Comparison of ENCODE assay signal across 24 cellular contexts in the genomic region with DNA sequence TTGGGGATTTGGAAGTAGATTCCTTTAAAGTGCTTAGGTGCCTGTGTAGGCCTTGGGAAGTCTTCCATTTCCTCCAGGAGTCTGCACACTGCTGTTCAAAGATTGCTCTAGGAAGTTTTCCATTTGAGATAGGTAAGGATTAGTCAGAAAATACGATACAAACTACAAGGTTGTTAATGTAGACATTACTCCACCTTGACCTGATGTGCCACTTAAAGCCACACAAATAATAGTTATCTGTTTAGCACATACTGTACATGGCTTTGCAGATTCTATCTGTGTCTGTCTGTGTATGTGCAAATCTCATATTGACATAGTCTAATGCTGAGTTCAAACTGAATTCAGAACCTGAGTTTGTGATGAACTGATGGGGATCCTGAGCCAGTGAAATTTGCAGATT.
DNase-seq lines count a peak whose midpoint lies in the region; ATAC-seq, FAIRE-seq and TF ChIP-seq lines count a peak whose summit lies in the region.
"Had no signal": no experiment of that assay in that cellular context is flagged by ENCODE, and none has a peak within 500 bp of the region (broad histone marks: within the 10 kb centered on the region; RNA-seq: fewer than 3 reads in every experiment).

No MANE protein-coding gene starts in this region.

- no peak overlapping the region for H3K9ac ChIP-seq in astrocyte (ENCODE audit: low read length)
- H3K9ac ChIP-seq: KMS-11 had no signal

- peaks cover 4% of the 10 kb centered on the region; the same call in 1 of the 2 replicates for H3F3A ChIP-seq in GM23338 (replicated peaks; ENCODE audit: low read depth)

- H3K9me3 Mint-ChIP-seq in GM23338 (peaks cover 25% of the 10 kb centered on the region), astrocyte (ENCODE audit: unreplicated experiment) (peaks cover 10% of the 10 kb centered on the region)

- H3K27ac Mint-ChIP-seq in GM23338, result peak overlapping the region; percentile 19; the same call in 1 of the 2 replicates
- no peak overlapping the region for H3K27ac Mint-ChIP-seq in astrocyte (ENCODE audit: unreplicated experiment)
- H3K27ac Mint-ChIP-seq: B cell; CD8-positive, alpha-beta T cell; HFFc6; IgD-negative memory B cell had no signal

- peaks cover 36% of the 10 kb centered on the region for H3K4me1 ChIP-seq in GM23338 (ENCODE audit: insufficient read depth)
- H3K4me1 ChIP-seq in astrocyte (ENCODE audit: insufficient read depth, low read length), result no peaks in the 10 kb centered on the region
- no peaks in the 10 kb centered on the region for H3K4me1 ChIP-seq in osteoblast (ENCODE audit: insufficient read depth, low read length)
- H3K4me1 ChIP-seq in thyroid gland, result no peaks in the 10 kb centered on the region

- H3K27ac ChIP-seq in 22Rv1 (peak overlapping the region; percentile 22; the same call in 1 of the 2 replicates), GM23338 (ENCODE audit: low read depth) (peak overlapping the region; percentile 56; the same call in 1 of the 2 replicates), astrocyte (ENCODE audit: low read depth, low read length) (no peak overlapping the region), osteoblast (ENCODE audit: low read depth, low read length) (no peak overlapping the region), thyroid gland (no peak overlapping the region)
- H3K27ac ChIP-seq: C4-2B, KMS-11 had no signal

- no peak for DNase-seq in GM23338 (ENCODE audit: low spot score)
- DNase-seq in astrocyte (ENCODE audit: low read depth), result no peak
- DNase-seq in islet precursor cell, result peak; percentile 12
- no peak for DNase-seq in GM12891 (ENCODE audit: insufficient read length, low spot score)
- DNase-seq in osteoblast (ENCODE audit: insufficient read length, low spot score, missing footprints), result no peak
- DNase-seq in thyroid gland, result no peak
- no peak for DNase-seq in NCI-H2227 (lab: John Stamatoyannopoulos, UW; ENCODE audit: unreplicated experiment)
- DNase-seq: Caco-2; CD8-positive, alpha-beta T cell; DMS79 treated with DMSO at 0.1 percent for 48 hours; GF-D8; HFFc6; NCI-H1048; NCI-H1417; NCI-H1694; NCI-H2029 treated with DMSO at 0.1 percent for 48 hours; SHP77 treated with DMSO at 0.1 percent for 48 hours had no signal

- peaks cover 5% of the 10 kb centered on the region for H3K9me3 ChIP-seq in astrocyte (ENCODE audit: insufficient read depth, low read depth, low read length)
- no peaks in the 10 kb centered on the region for H3K9me3 ChIP-seq in osteoblast (ENCODE audit: low read depth, low read length)
- H3K9me3 ChIP-seq in thyroid gland, result no peaks in the 10 kb centered on the region
- H3K9me3 ChIP-seq: Caco-2, HAP-1 had no signal

- H3K4me3 ChIP-seq in GM23338, result no peak overlapping the region
- H3K4me3 ChIP-seq in astrocyte (ENCODE audit: insufficient read depth, low read depth, low read length), result no peak overlapping the region
- no peak overlapping the region for H3K4me3 ChIP-seq in osteoblast (ENCODE audit: insufficient read depth, low read length)
- H3K4me3 ChIP-seq in thyroid gland (replicated peaks in 1 of 3), result no peak overlapping the region
- H3K4me3 ChIP-seq: HAP-1 had no signal

- no peak overlapping the region; the same call in 1 of the 2 replicates for H2AFZ ChIP-seq in GM23338
- H2AFZ ChIP-seq in astrocyte (ENCODE audit: low read depth, low read length), result no peak overlapping the region
- H2AFZ ChIP-seq in osteoblast (ENCODE audit: low read length), result no peak overlapping the region

- WGBS in thyroid gland, 2 donors, result 91 to 100% methylated on average over 1 of the region's 1 CpG

- no peak for ATAC-seq in GM23338
- ATAC-seq: CD8-positive, alpha-beta T cell had no signal

- H3K27me3 Mint-ChIP-seq in GM23338 (ENCODE audit: insufficient read depth, low read depth, poor library complexity) (no peaks in the 10 kb centered on the region), astrocyte (ENCODE audit: low read depth, unreplicated experiment) (no peaks in the 10 kb centered on the region)

- H3K9me2 ChIP-seq in GM23338 (ENCODE audit: insufficient read depth), result no peaks in the 10 kb centered on the region

- H3K36me3 ChIP-seq in GM23338 (ENCODE audit: insufficient read depth) (no peaks in the 10 kb centered on the region), astrocyte (ENCODE audit: insufficient read depth, low read length) (no peaks in the 10 kb centered on the region), osteoblast (ENCODE audit: insufficient read depth, low read length) (no peaks in the 10 kb centered on the region), thyroid gland (no peaks in the 10 kb centered on the region)
- H3K36me3 ChIP-seq: HAP-1 had no signal

- H3K27me3 ChIP-seq in GM23338 (ENCODE audit: insufficient read depth) (no peaks in the 10 kb centered on the region), astrocyte (ENCODE audit: insufficient read depth, low read length) (no peaks in the 10 kb centered on the region), osteoblast (ENCODE audit: insufficient read depth, low read length) (no peaks in the 10 kb centered on the region), thyroid gland (no peaks in the 10 kb centered on the region)

- no peaks in the 10 kb centered on the region for H3K79me2 ChIP-seq in GM23338 (replicated peaks; ENCODE audit: insufficient read depth)
- H3K79me2 ChIP-seq in astrocyte (ENCODE audit: insufficient read depth, low read length), result no peaks in the 10 kb centered on the region
- H3K79me2 ChIP-seq in osteoblast (ENCODE audit: insufficient read depth, low read length), result no peaks in the 10 kb centered on the region

- no peaks in the 10 kb centered on the region for H4K20me1 ChIP-seq in GM23338 (replicated peaks; ENCODE audit: insufficient read depth)
- no peaks in the 10 kb centered on the region for H4K20me1 ChIP-seq in astrocyte (ENCODE audit: insufficient read depth, low read length)
- no peaks in the 10 kb centered on the region for H4K20me1 ChIP-seq in osteoblast (ENCODE audit: insufficient read depth, low read length)

- FAIRE-seq in astrocyte (lab: Jason Lieb, UNC) (peak; percentile 52), GM12891 (lab: Jason Lieb, UNC) (no peak)
- FAIRE-seq: GM12892 had no signal

- intact Hi-C loops in thyroid gland (cut with DNase I), result no loop called here

- H3K4me2 ChIP-seq in GM23338, result peak overlapping the region; percentile 40
- H3K4me2 ChIP-seq in astrocyte (ENCODE audit: low read length), result no peak overlapping the region
- no peak overlapping the region for H3K4me2 ChIP-seq in osteoblast (ENCODE audit: insufficient read depth, low read length)
- H3K4me2 ChIP-seq: KMS-11 had no signal

- TF ChIP-seq POLR2A in GM12891 (IDR thresholded peaks at IDR 0.05; ENCODE audit: low read depth, low read length), result no peak
- no peak for TF ChIP-seq POLR2A in thyroid gland (IDR thresholded peaks at IDR 0.05)

- no peak for TF ChIP-seq CTCF in 22Rv1 (IDR thresholded peaks at IDR 0.05)
- no peak for TF ChIP-seq CTCF in GM23338 (conservative IDR thresholded peaks at IDR 0.05; ENCODE audit: low read depth in 2 of 2)
- no peak for TF ChIP-seq CTCF in astrocyte (IDR thresholded peaks at IDR 0.05; ENCODE audit: insufficient read depth, low read depth, low read length)
- TF ChIP-seq CTCF in osteoblast (IDR thresholded peaks at IDR 0.05; ENCODE audit: extremely low read depth, low read depth, low read length), result no peak
- no peak for TF ChIP-seq CTCF in thyroid gland (IDR thresholded peaks at IDR 0.05)

- H3K4me3 Mint-ChIP-seq in GM23338 (no peak overlapping the region), astrocyte (ENCODE audit: unreplicated experiment) (no peak overlapping the region)
- H3K4me3 Mint-ChIP-seq: B cell; CD8-positive, alpha-beta T cell; HFFc6; IgD-negative memory B cell had no signal

- H3K36me3 Mint-ChIP-seq in GM23338 (ENCODE audit: low read depth) (peaks cover 24% of the 10 kb centered on the region; the same call in 2 of the 3 replicates), astrocyte (ENCODE audit: low read depth, unreplicated experiment) (peaks cover 1% of the 10 kb centered on the region)
- H3K36me3 Mint-ChIP-seq: CD8-positive, alpha-beta T cell had no signal

- H3K4me1 Mint-ChIP-seq in GM23338 (peaks cover 20% of the 10 kb centered on the region), astrocyte (ENCODE audit: low read depth, unreplicated experiment) (peaks cover 1% of the 10 kb centered on the region)

TF ChIP-seq in GM23338, 12 proteins besides CTCF, POLR2A, EP300 and RAD21 (continues in another document):
- TF ChIP-seq CREB1 (CRISPR knock-in tag; IDR thresholded peaks at IDR 0.05; ENCODE audit: low read depth) (no peak), POLR2AphosphoS5 (IDR thresholded peaks at IDR 0.05; ENCODE audit: low read depth) (no peak), NANOG (IDR thresholded peaks at IDR 0.05; ENCODE audit: borderline replicate concordance) (no peak)

TF ChIP-seq in GM12891, 5 proteins besides CTCF, POLR2A, EP300 and RAD21:
- no peak for TF ChIP-seq TAF1 (IDR thresholded peaks at IDR 0.05; ENCODE audit: low read depth, low read length)
- no peak for TF ChIP-seq POU2F2 (IDR thresholded peaks at IDR 0.05; ENCODE audit: low read depth, low read length)
- TF ChIP-seq PAX5 (IDR thresholded peaks at IDR 0.05; ENCODE audit: insufficient read depth, low read length, severe bottlenecking), result no peak
- no peak for TF ChIP-seq POLR2AphosphoS5 (IDR thresholded peaks at IDR 0.05; ENCODE audit: low read depth, low read length)
- TF ChIP-seq SPI1 (IDR thresholded peaks at IDR 0.05; ENCODE audit: low read depth, low read length), result no peak

Comparison
In these comparisons a context has a peak if more than half of its experiments do, and no peak if none do; other contexts are left out.
1. H3K27ac ChIP-seq: peak in 22Rv1 (single experiment) and GM23338 (single experiment); none in astrocyte (single experiment), osteoblast (single experiment) and thyroid gland (0 of 3).